In genomic region chr17:41211845-41212466, GRCh38 we compare ENCODE assay signal across 12 cellular contexts. TPM values are rescaled to one million over a fixed set of nuclear protein-coding genes. Genes with fewer than 3 reads are reported as not detected.
DNase-seq lines count a peak whose midpoint lies in the region; ATAC-seq, FAIRE-seq and TF ChIP-seq lines count a peak whose summit lies in the region.
"Had no signal": no experiment of that assay in that cellular context is flagged by ENCODE, and none has a peak within 500 bp of the region (broad histone marks: within the 10 kb centered on the region; RNA-seq: fewer than 3 reads in every experiment).

No MANE protein-coding gene starts in this region.

- H3K4me1 ChIP-seq in kidney (ENCODE audit: control insufficient read depth in 1 of 2, insufficient read depth in 1 of 2, low read depth in 1 of 2, low read length in 2 of 2): no peaks in the 10 kb centered on the region
- no peaks in the 10 kb centered on the region for H3K4me1 ChIP-seq in effector memory CD4-positive, alpha-beta T cell (ENCODE audit: control insufficient read depth, insufficient read depth, low read length, poor library complexity, severe bottlenecking)

- H3K27ac Mint-ChIP-seq in activated T-helper 17 cell treated with anti-CD3 and anti-CD28 coated beads, Interleukin-2, amount 50 U/mL, for 72 hours: peak overlapping the region; percentile 12
- H3K27ac Mint-ChIP-seq: activated CD4-positive, alpha-beta memory T cell treated with anti-CD3 and anti-CD28 coated beads, Interleukin-2, amount 10 ng/mL, durations not matched to agents 7 days and 5 days; activated naive CD8-positive, alpha-beta T cell had no signal

- peaks cover 23% of the 10 kb centered on the region for H3K27me3 Mint-ChIP-seq in activated T-helper 17 cell treated with anti-CD3 and anti-CD28 coated beads, Interleukin-2, amount 50 U/mL, for 72 hours

- intact Hi-C loops in kidney (cut with DNase I): no loop called here

- no peaks in the 10 kb centered on the region for H3K36me3 ChIP-seq in kidney (ENCODE audit: control insufficient read depth in 1 of 2, insufficient read depth in 2 of 2, low read length in 2 of 2)
- H3K36me3 ChIP-seq in effector memory CD4-positive, alpha-beta T cell (ENCODE audit: control insufficient read depth, insufficient read depth, low read length): no peaks in the 10 kb centered on the region

- no peaks in the 10 kb centered on the region for H3K36me3 Mint-ChIP-seq in activated T-helper 17 cell treated with anti-CD3 and anti-CD28 coated beads, Interleukin-2, amount 50 U/mL, for 72 hours (ENCODE audit: low read depth)
- H3K36me3 Mint-ChIP-seq: activated naive CD8-positive, alpha-beta T cell had no signal

- no peaks in the 10 kb centered on the region for H3K9me3 Mint-ChIP-seq in activated T-helper 17 cell treated with anti-CD3 and anti-CD28 coated beads, Interleukin-2, amount 50 U/mL, for 72 hours
- H3K9me3 Mint-ChIP-seq: activated CD4-positive, alpha-beta memory T cell treated with anti-CD3 and anti-CD28 coated beads, Interleukin-2, amount 10 ng/mL, durations not matched to agents 7 days and 5 days had no signal

- H3K4me3 Mint-ChIP-seq in activated T-helper 17 cell treated with anti-CD3 and anti-CD28 coated beads, Interleukin-2, amount 50 U/mL, for 72 hours: no peak overlapping the region
- H3K4me3 Mint-ChIP-seq: activated CD4-positive, alpha-beta memory T cell treated with anti-CD3 and anti-CD28 coated beads, Interleukin-2, amount 10 ng/mL, durations not matched to agents 7 days and 5 days; activated naive CD8-positive, alpha-beta T cell; nephron progenitor cell had no signal

- DNase-seq in NCI-H1436 (lab: John Stamatoyannopoulos, UW): peak; percentile 62
- DNase-seq in NCI-H1436 treated with DMSO at 0.1 percent for 48 hours (lab: John Stamatoyannopoulos, UW): no peak
- DNase-seq in NCI-H1092 treated with DMSO at 0.1 percent for 48 hours (lab: John Stamatoyannopoulos, UW): peak; percentile 21
- peak; percentile 57 for DNase-seq in renal cortical epithelial cell (ENCODE audit: low read depth)
- DNase-seq in kidney: no peak
- no peak for DNase-seq in effector memory CD4-positive, alpha-beta T cell
- no peak for DNase-seq in stimulated activated naive CD4-positive, alpha-beta T cell treated with Interleukin-2 at 50 U/mL for 16 hours (lab: John Stamatoyannopoulos, UW)
- DNase-seq: activated CD4-positive, alpha-beta memory T cell treated with anti-CD3 and anti-CD28 coated beads, Interleukin-2, amount 10 ng/mL, durations not matched to agents 7 days and 5 days; nephron progenitor cell; SW 1271 had no signal

- H3K4me1 Mint-ChIP-seq in activated T-helper 17 cell treated with anti-CD3 and anti-CD28 coated beads, Interleukin-2, amount 50 U/mL, for 72 hours: peaks cover 5% of the 10 kb centered on the region
- H3K4me1 Mint-ChIP-seq: activated CD4-positive, alpha-beta memory T cell treated with anti-CD3 and anti-CD28 coated beads, Interleukin-2, amount 10 ng/mL, durations not matched to agents 7 days and 5 days; nephron progenitor cell had no signal

- no peaks in the 10 kb centered on the region for H3K27me3 ChIP-seq in effector memory CD4-positive, alpha-beta T cell (replicated peaks; ENCODE audit: control insufficient read depth, insufficient read depth, low read length, poor library complexity, severe bottlenecking)

- H3K27ac ChIP-seq in kidney (ENCODE audit: low read depth in 2 of 2, low read length in 2 of 2): no peak overlapping the region
- no peak overlapping the region for H3K27ac ChIP-seq in effector memory CD4-positive, alpha-beta T cell (ENCODE audit: insufficient read depth, low read length, poor library complexity, severe bottlenecking)

- no peak overlapping the region for H3K4me3 ChIP-seq in kidney (ENCODE audit: low read length in 2 of 2)
- no peak overlapping the region for H3K4me3 ChIP-seq in effector memory CD4-positive, alpha-beta T cell (ENCODE audit: insufficient read depth, low read depth, low read length, poor library complexity, severe bottlenecking)

- H3K9ac ChIP-seq in kidney (ENCODE audit: low read length in 2 of 2): no peak overlapping the region

- H3K9me3 ChIP-seq in kidney (ENCODE audit: control insufficient read depth in 1 of 2, low read length in 2 of 2): no peaks in the 10 kb centered on the region
- no peaks in the 10 kb centered on the region for H3K9me3 ChIP-seq in effector memory CD4-positive, alpha-beta T cell (ENCODE audit: control insufficient read depth, low read length)

- FAIRE-seq in kidney (lab: Jason Lieb, UNC): no peak

- ATAC-seq in activated T-helper 17 cell treated with anti-CD3 and anti-CD28 coated beads, Interleukin-2, amount 50 U/mL, for 72 hours (replicated peaks): peak; percentile 90

- TF ChIP-seq CTCF in kidney (IDR thresholded peaks at IDR 0.05; ENCODE audit: borderline replicate concordance, extremely low read depth, insufficient read depth): no peak

RNA-seq across cellular contexts. Expression of gene KRTAP9-2, which starts 14.5 kb away (rescaled TPM):
- total RNA-seq in activated T-helper 17 cell treated with anti-CD3 and anti-CD28 coated beads, Interleukin-2, amount 50 U/mL, for 72 hours: not detected
- total RNA-seq in renal cortical epithelial cell (not detected in 2 replicates), kidney (not detected)
- polyA plus RNA-seq in kidney (ENCODE audit: insufficient read depth, low read depth, low replicate concordance): not detected
- total RNA-seq: activated CD4-positive, alpha-beta memory T cell treated with anti-CD3 and anti-CD28 coated beads, Interleukin-2, amount 10 ng/mL, durations not matched to agents 7 days and 5 days had no signal

RNA-seq across cellular contexts. Expression of gene KRTAP9-3, which starts 20.3 kb away (rescaled TPM):
- total RNA-seq in activated T-helper 17 cell treated with anti-CD3 and anti-CD28 coated beads, Interleukin-2, amount 50 U/mL, for 72 hours: not detected
- total RNA-seq in renal cortical epithelial cell (not detected in 2 replicates), kidney (not detected)
- polyA plus RNA-seq in kidney (ENCODE audit: insufficient read depth, low read depth, low replicate concordance): not detected
- total RNA-seq: activated CD4-positive, alpha-beta memory T cell treated with anti-CD3 and anti-CD28 coated beads, Interleukin-2, amount 10 ng/mL, durations not matched to agents 7 days and 5 days had no signal

RNA-seq across cellular contexts. Expression of gene KRTAP9-1, which starts 22.3 kb away (rescaled TPM):
- not detected for total RNA-seq in activated T-helper 17 cell treated with anti-CD3 and anti-CD28 coated beads, Interleukin-2, amount 50 U/mL, for 72 hours
- total RNA-seq in renal cortical epithelial cell (not detected in 2 replicates), kidney (not detected)
- polyA plus RNA-seq in kidney (ENCODE audit: insufficient read depth, low read depth, low replicate concordance): not detected
- total RNA-seq: activated CD4-positive, alpha-beta memory T cell treated with anti-CD3 and anti-CD28 coated beads, Interleukin-2, amount 10 ng/mL, durations not matched to agents 7 days and 5 days had no signal

RNA-seq across cellular contexts. Expression of gene KRTAP9-8, which starts 25.8 kb away (rescaled TPM):
- total RNA-seq in activated T-helper 17 cell treated with anti-CD3 and anti-CD28 coated beads, Interleukin-2, amount 50 U/mL, for 72 hours: not detected
- total RNA-seq in renal cortical epithelial cell (not detected in 2 replicates), kidney (not detected)
- not detected for polyA plus RNA-seq in kidney (ENCODE audit: insufficient read depth, low read depth, low replicate concordance)
- total RNA-seq: activated CD4-positive, alpha-beta memory T cell treated with anti-CD3 and anti-CD28 coated beads, Interleukin-2, amount 10 ng/mL, durations not matched to agents 7 days and 5 days had no signal

RNA-seq across cellular contexts. Expression of gene KRTAP4-1, which starts 27.2 kb away (rescaled TPM):
- not detected for total RNA-seq in activated T-helper 17 cell treated with anti-CD3 and anti-CD28 coated beads, Interleukin-2, amount 50 U/mL, for 72 hours
- total RNA-seq in renal cortical epithelial cell (not detected in 2 replicates), kidney (not detected)
- polyA plus RNA-seq in kidney (ENCODE audit: insufficient read depth, low read depth, low replicate concordance): not detected
- total RNA-seq: activated CD4-positive, alpha-beta memory T cell treated with anti-CD3 and anti-CD28 coated beads, Interleukin-2, amount 10 ng/mL, durations not matched to agents 7 days and 5 days had no signal

Comparison
In these comparisons a context has a peak if more than half of its experiments do, and no peak if none do; other contexts are left out.
1. DNase-seq: peak in NCI-H1436 (single experiment), NCI-H1092 treated with DMSO at 0.1 percent for 48 hours (single experiment) and renal cortical epithelial cell (single experiment); none in NCI-H1436 treated with DMSO at 0.1 percent for 48 hours (single experiment), kidney (single experiment), effector memory CD4-positive, alpha-beta T cell (0 of 3) and stimulated activated naive CD4-positive, alpha-beta T cell treated with Interleukin-2 at 50 U/mL for 16 hours (single experiment).